ENCODE assay signal across 19 cellular contexts in genomic region chr5:179409806-179410205, GRCh38.
DNase-seq lines count a peak whose midpoint lies in the region; ATAC-seq and TF ChIP-seq lines count a peak whose summit lies in the region.
"Had no signal": no experiment of that assay in that cellular context is flagged by ENCODE, and none has a peak within 500 bp of the region (broad histone marks: within the 10 kb centered on the region; RNA-seq: fewer than 3 reads in every experiment).

No MANE protein-coding gene starts in this region.

- WGBS in esophagus muscularis mucosa, result 95% methylated on average over 7 of the region's 7 CpGs

- H3K27ac ChIP-seq in esophagus muscularis mucosa (replicated peaks in 1 of 4), result no peak overlapping the region
- H3K27ac ChIP-seq: A549, GM23248 had no signal

- TF ChIP-seq CTCF in esophagus muscularis mucosa (IDR thresholded peaks at IDR 0.05), result no peak

- intact Hi-C loops in esophagus muscularis mucosa (cut with DNase I), result no loop called here

- H3K4me3 ChIP-seq in esophagus muscularis mucosa, result no peak overlapping the region
- H3K4me3 ChIP-seq: A549, GM12878, GM23248 had no signal

- H3K36me3 ChIP-seq in esophagus muscularis mucosa, result no peaks in the 10 kb centered on the region

- no peak for TF ChIP-seq POLR2A in esophagus muscularis mucosa (IDR thresholded peaks at IDR 0.05; ENCODE audit: low read depth)

- H3K9me3 ChIP-seq in esophagus muscularis mucosa, result no peaks in the 10 kb centered on the region
- H3K9me3 ChIP-seq: A549 had no signal

- no peak for ATAC-seq in GM21737 (IDR thresholded peaks at IDR 0.05; ENCODE audit: unreplicated experiment)
- ATAC-seq: A549, GM12878, HCT116 had no signal

- DNase-seq in Daoy (ENCODE audit: low read depth) (peak; percentile 58), HT1080 (ENCODE audit: low read depth) (peak; percentile 20), esophagus muscularis mucosa (ENCODE audit: extremely low spot score) (peak; percentile 66), mucosa of gallbladder (ENCODE audit: low spot score) (peak; percentile 5), globus pallidus (ENCODE audit: low spot score) (no peak), SHP77 (lab: John Stamatoyannopoulos, UW) (no peak)
- no peak for DNase-seq in stimulated activated naive CD4-positive, alpha-beta T cell (lab: John Stamatoyannopoulos, UW)
- DNase-seq: DMS79, GM23248, IMR-90, MV-4-11, NCI-H1694, NCI-H446 treated with DMSO at 0.1 percent for 48 hours, NCI-H526 treated with DMSO at 0.1 percent for 48 hours, OCI-M1 had no signal

- no peak for TF ChIP-seq EP300 in esophagus muscularis mucosa (IDR thresholded peaks at IDR 0.05)

- H3K4me1 ChIP-seq in esophagus muscularis mucosa, result peaks cover 0 to 14% (median 0%) of the 10 kb centered on the region in 4 donors
- H3K4me1 ChIP-seq: A549 had no signal

- peaks cover 0 to 11% (median 0%) of the 10 kb centered on the region in 4 donors for H3K27me3 ChIP-seq in esophagus muscularis mucosa

Comparison
In these comparisons a context has a peak if more than half of its experiments do, and no peak if none do; other contexts are left out.
1. DNase-seq: peak in Daoy (single experiment), HT1080 (single experiment), esophagus muscularis mucosa (single experiment) and mucosa of gallbladder (single experiment); none in stimulated activated naive CD4-positive, alpha-beta T cell (0 of 6), globus pallidus (single experiment) and SHP77 (0 of 2).